In genomic region chr12:31728917-31729640, GRCh38 we compare ENCODE assay signal across 1 cellular context.
TF ChIP-seq lines count a peak whose summit lies in the region.

AMN1 (minus strand) TSS chr12:31729021; CDS start chr12:31729008, 13 bp downstream.

TF ChIP-seq in K562, 482 proteins besides CTCF, POLR2A, EP300 and RAD21 (continued from another document and continues in another):
- TF ChIP-seq DEAF1 (CRISPR knock-in tag; IDR thresholded peaks at IDR 0.05) (peak; percentile 14; the same call in 1 of the 2 replicates), SMAD4 (CRISPR knock-in tag; conservative IDR thresholded peaks at IDR 0.05) (peak; percentile 77), JUNB (CRISPR knock-in tag; conservative IDR thresholded peaks at IDR 0.05) (no peak), GATA2 (CRISPR knock-in tag; IDR thresholded peaks at IDR 0.05) (no peak), ZNF146 (CRISPR knock-in tag; IDR thresholded peaks at IDR 0.05; ENCODE audit: unreplicated experiment) (no peak), JUND (IDR thresholded peaks at IDR 0.05; ENCODE audit: borderline replicate concordance, low read depth, low read length) (peak; percentile 87), JUND (tag; IDR thresholded peaks at IDR 0.05; ENCODE audit: borderline replicate concordance, low read depth, low read length) (peak; percentile 62; the same call in 1 of the 3 replicates), CGGBP1 (CRISPR knock-in tag; IDR thresholded peaks at IDR 0.05) (0 out of 2 replicates have a peak, but pooled peaks have one; percentile 25), ZNF311 (CRISPR knock-in tag; IDR thresholded peaks at IDR 0.05) (peak; percentile 65), EZH2 (IDR thresholded peaks at IDR 0.05; ENCODE audit: borderline replicate concordance, low read depth, low read length) (no peak), TAF1 (IDR thresholded peaks at IDR 0.05; ENCODE audit: control insufficient read depth, extremely low read depth, insufficient read depth, low read length, severe bottlenecking) (peak; percentile 83), DMBX1 (CRISPR knock-in tag; IDR thresholded peaks at IDR 0.05; ENCODE audit: borderline replicate concordance) (no peak), NCOA2 (IDR thresholded peaks at IDR 0.05; ENCODE audit: partially characterized antibody in 2 of 2) (peak in 1 of 2 experiments; percentile 100), CCAR2 (IDR thresholded peaks at IDR 0.05; ENCODE audit: low read depth, low read length) (no peak), RBM25 (IDR thresholded peaks at IDR 0.05; ENCODE audit: low read depth, low read length, severe bottlenecking) (no peak), ZNF274 (IDR thresholded peaks at IDR 0.05; ENCODE audit: borderline replicate concordance, low read depth, low read length) (no peak), KDM2B (CRISPR knock-in tag; IDR thresholded peaks at IDR 0.05) (peak; percentile 33; the same call in 1 of the 2 replicates), MED1 (CRISPR knock-in tag; IDR thresholded peaks at IDR 0.05; ENCODE audit: borderline replicate concordance) (no peak), ZNF695 (CRISPR knock-in tag; IDR thresholded peaks at IDR 0.05) (no peak), RERE (CRISPR knock-in tag; IDR thresholded peaks at IDR 0.05; ENCODE audit: borderline replicate concordance) (no peak), NFXL1 (CRISPR knock-in tag; IDR thresholded peaks at IDR 0.05) (no peak), ERF (CRISPR knock-in tag; IDR thresholded peaks at IDR 0.05) (peak; percentile 62; the same call in 1 of the 2 replicates), ZNF518B (CRISPR knock-in tag; IDR thresholded peaks at IDR 0.05) (no peak), TARDBP (IDR thresholded peaks at IDR 0.05) (0 out of 2 replicates have a peak, but pooled peaks have one; percentile 64), AFF1 (IDR thresholded peaks at IDR 0.05; ENCODE audit: low read depth in 1 of 2, partially characterized antibody in 2 of 2) (peak in 1 of 2 experiments; percentile 90), CBX2 (IDR thresholded peaks at IDR 0.05; ENCODE audit: insufficient read depth, low read length, poor library complexity, severe bottlenecking) (no peak), ZNF79 (CRISPR knock-in tag; IDR thresholded peaks at IDR 0.05; ENCODE audit: low read depth) (no peak), NR2F6 (CRISPR knock-in tag; IDR thresholded peaks at IDR 0.05) (no peak), ZNF707 (CRISPR knock-in tag; conservative IDR thresholded peaks at IDR 0.05) (no peak), FOSL1 (tag; conservative IDR thresholded peaks at IDR 0.05) (peak; percentile 58), ZFP1 (CRISPR knock-in tag; IDR thresholded peaks at IDR 0.05) (no peak), TOE1 (IDR thresholded peaks at IDR 0.05; ENCODE audit: borderline replicate concordance) (peak; percentile 96), TOE1 (CRISPR knock-in tag; IDR thresholded peaks at IDR 0.05; ENCODE audit: borderline replicate concordance, low read depth) (0 out of 2 replicates have a peak, but pooled peaks have one; percentile 68), IRF9 (tag; IDR thresholded peaks at IDR 0.05) (no peak), SFPQ (IDR thresholded peaks at IDR 0.05; ENCODE audit: low read depth, low read length) (no peak), RHOXF2B (CRISPR knock-in tag; conservative IDR thresholded peaks at IDR 0.05) (no peak), MBD2 (IDR thresholded peaks at IDR 0.05; ENCODE audit: borderline replicate concordance, low read depth) (no peak; the same call in 1 of the 2 replicates), SREBF1 (IDR thresholded peaks at IDR 0.05; ENCODE audit: borderline replicate concordance, low read depth, low read length) (no peak), KLF16 (IDR thresholded peaks at IDR 0.05) (no peak), TAL1 (IDR thresholded peaks at IDR 0.05) (no peak), PCBP2 (IDR thresholded peaks at IDR 0.05; ENCODE audit: low read depth, low read length, poor library complexity, severe bottlenecking) (no peak), PRPF4 (IDR thresholded peaks at IDR 0.05; ENCODE audit: insufficient read depth, low read depth, low read length, poor library complexity, severe bottlenecking) (no peak)
